Comparison of ENCODE assay signal across 11 cellular contexts in genomic region chr3:150248116-150248864, GRCh38.
DNase-seq lines count a peak whose midpoint lies in the region; ATAC-seq, FAIRE-seq and TF ChIP-seq lines count a peak whose summit lies in the region.
"Had no signal": no experiment of that assay in that cellular context is flagged by ENCODE, and none has a peak within 500 bp of the region (broad histone marks: within the 10 kb centered on the region; RNA-seq: fewer than 3 reads in every experiment).

No MANE protein-coding gene starts in this region.

- H3K27ac ChIP-seq in astrocyte (ENCODE audit: low read depth, low read length) = peak overlapping the region; percentile 60
- H3K27ac ChIP-seq in mesenchymal stem cell (ENCODE audit: low read length, poor library complexity, severe bottlenecking) = peak overlapping the region; percentile 95

- WGBS in mesenchymal stem cell = 0% methylated on average over 2 of the region's 5 CpGs

- no peak for ATAC-seq in GM21360 (IDR thresholded peaks at IDR 0.05; ENCODE audit: unreplicated experiment)
- ATAC-seq in GM18873 (IDR thresholded peaks at IDR 0.05; ENCODE audit: low FRiP score, unreplicated experiment) = no peak
- ATAC-seq: stimulated activated naive CD8-positive, alpha-beta T cell treated with anti-CD3 and anti-CD28 coated beads, Interleukin-15, Interleukin-2, amounts not matched to agents 100 U/mL and 50 U/mL, for 24 hours had no signal

- H3K27me3 Mint-ChIP-seq in HFFc6 (ENCODE audit: insufficient read depth) (peaks cover 3% of the 10 kb centered on the region; the same call in 1 of the 2 replicates), astrocyte (ENCODE audit: low read depth, unreplicated experiment) (no peaks in the 10 kb centered on the region)

- peaks cover 2% of the 10 kb centered on the region for H3K79me1 ChIP-seq in mesenchymal stem cell (replicated peaks; ENCODE audit: low read length, poor library complexity, severe bottlenecking)

- no peak overlapping the region for H2BK15ac ChIP-seq in mesenchymal stem cell (ENCODE audit: low read depth, poor library complexity, severe bottlenecking)

- no peak overlapping the region for H3K4me3 ChIP-seq in astrocyte (ENCODE audit: insufficient read depth, low read depth, low read length)
- no peak overlapping the region for H3K4me3 ChIP-seq in mesenchymal stem cell (ENCODE audit: insufficient read depth in 1 of 2, low read depth in 1 of 2, low read length in 2 of 2)

- H3K4me1 Mint-ChIP-seq in HFFc6 (ENCODE audit: low read depth) (peaks cover 78% of the 10 kb centered on the region), astrocyte (ENCODE audit: low read depth, unreplicated experiment) (peaks cover 58% of the 10 kb centered on the region)
- H3K4me1 Mint-ChIP-seq: central memory CD8-positive, alpha-beta T cell had no signal

- no peak overlapping the region for H2BK5ac ChIP-seq in mesenchymal stem cell (ENCODE audit: low read depth, low read length, poor library complexity, severe bottlenecking)

- no peak for TF ChIP-seq POLR2A in GM12892 (IDR thresholded peaks at IDR 0.05; ENCODE audit: low read depth, low read length)

- H2AK5ac ChIP-seq in mesenchymal stem cell (ENCODE audit: low read length, severe bottlenecking) = no peak overlapping the region

- no peak overlapping the region for H3K14ac ChIP-seq in mesenchymal stem cell (ENCODE audit: low read length in 2 of 2)

- H2BK12ac ChIP-seq in mesenchymal stem cell (ENCODE audit: low read length in 2 of 2) = no peak overlapping the region

- no peaks in the 10 kb centered on the region for H3K36me3 ChIP-seq in astrocyte (ENCODE audit: insufficient read depth, low read length)
- no peaks in the 10 kb centered on the region for H3K36me3 ChIP-seq in mesenchymal stem cell (ENCODE audit: control insufficient read depth in 1 of 2, insufficient read depth in 2 of 2, low read depth in 1 of 2, low read length in 2 of 2)

- H3K18ac ChIP-seq in mesenchymal stem cell (ENCODE audit: low read depth in 1 of 2, low read length in 2 of 2) = no peak overlapping the region

- H4K91ac ChIP-seq in mesenchymal stem cell (ENCODE audit: low read length) = no peak overlapping the region

- H3K4me1 ChIP-seq in astrocyte (ENCODE audit: insufficient read depth, low read length) (peaks cover 34% of the 10 kb centered on the region), mesenchymal stem cell (ENCODE audit: control insufficient read depth, insufficient read depth, low read depth, low read length) (peaks cover 12% of the 10 kb centered on the region)

- no peak overlapping the region for H3K23ac ChIP-seq in mesenchymal stem cell (ENCODE audit: low read length in 2 of 2)

- H3K9ac ChIP-seq in astrocyte (ENCODE audit: low read length) = peak overlapping the region; percentile 54
- H3K9ac ChIP-seq in mesenchymal stem cell (ENCODE audit: low read length) = peak overlapping the region; percentile 73

- H3K27me3 ChIP-seq in astrocyte (ENCODE audit: insufficient read depth, low read length) (no peaks in the 10 kb centered on the region), mesenchymal stem cell (ENCODE audit: control insufficient read depth in 1 of 2, insufficient read depth in 1 of 2, low read length in 2 of 2) (no peaks in the 10 kb centered on the region)

- H3K9me3 ChIP-seq in astrocyte (ENCODE audit: insufficient read depth, low read depth, low read length) (no peaks in the 10 kb centered on the region), mesenchymal stem cell (ENCODE audit: control insufficient read depth, low read length) (no peaks in the 10 kb centered on the region)

- H3K27ac Mint-ChIP-seq in HFFc6 (peak overlapping the region; percentile 96), astrocyte (ENCODE audit: unreplicated experiment) (peak overlapping the region; percentile 97)

- H2BK120ac ChIP-seq in mesenchymal stem cell (ENCODE audit: low read depth, low read length) = no peak overlapping the region

- DNase-seq in A172 (ENCODE audit: low spot score) = peak; percentile 80
- DNase-seq in HFFc6 = peak; percentile 68
- peak; percentile 93 for DNase-seq in astrocyte (ENCODE audit: low read depth)
- peak; percentile 88 for DNase-seq in mesenchymal stem cell
- no peak for DNase-seq in NCI-H510A treated with DMSO at 0.1 percent for 48 hours (lab: John Stamatoyannopoulos, UW)
- DNase-seq in GM12892 (ENCODE audit: insufficient read length) = no peak
- DNase-seq: KG1; stimulated activated naive CD8-positive, alpha-beta T cell treated with anti-CD3 and anti-CD28 coated beads, Interleukin-15, Interleukin-2, amounts not matched to agents 100 U/mL and 50 U/mL, for 24 hours had no signal

- no peaks in the 10 kb centered on the region for H4K20me1 ChIP-seq in astrocyte (ENCODE audit: insufficient read depth, low read length)

- H3K9me3 Mint-ChIP-seq in HFFc6 (no peaks in the 10 kb centered on the region), astrocyte (ENCODE audit: unreplicated experiment) (peaks cover 3% of the 10 kb centered on the region)
- H3K9me3 Mint-ChIP-seq: central memory CD8-positive, alpha-beta T cell had no signal

- H3K36me3 Mint-ChIP-seq in HFFc6 (ENCODE audit: low read depth) (no peaks in the 10 kb centered on the region; the same call in 1 of the 2 replicates), astrocyte (ENCODE audit: low read depth, unreplicated experiment) (no peaks in the 10 kb centered on the region)

- no peak for TF ChIP-seq CTCF in HFFc6 (IDR thresholded peaks at IDR 0.05)
- no peak for TF ChIP-seq CTCF in astrocyte (IDR thresholded peaks at IDR 0.05; ENCODE audit: insufficient read depth, low read depth, low read length)

- H3K4me2 ChIP-seq in astrocyte (ENCODE audit: low read length) = peak overlapping the region; percentile 70
- no peak overlapping the region for H3K4me2 ChIP-seq in mesenchymal stem cell (ENCODE audit: low read length, poor library complexity, severe bottlenecking)

- H2AFZ ChIP-seq in astrocyte (ENCODE audit: low read depth, low read length) (no peak overlapping the region), mesenchymal stem cell (ENCODE audit: low read depth, low read length) (no peak overlapping the region)

- H3K4me3 Mint-ChIP-seq in HFFc6 = peak overlapping the region; percentile 84
- peak overlapping the region; percentile 55 for H3K4me3 Mint-ChIP-seq in astrocyte (ENCODE audit: unreplicated experiment)
- H3K4me3 Mint-ChIP-seq: central memory CD8-positive, alpha-beta T cell had no signal

- H3K4ac ChIP-seq in mesenchymal stem cell (ENCODE audit: low read depth in 1 of 2, low read length in 2 of 2) = no peak overlapping the region

- peak; percentile 86 for FAIRE-seq in astrocyte (lab: Jason Lieb, UNC)
- FAIRE-seq in GM12892 (lab: Jason Lieb, UNC) = no peak

- H3K79me2 ChIP-seq in astrocyte (ENCODE audit: insufficient read depth, low read length) = no peaks in the 10 kb centered on the region

- H4K8ac ChIP-seq in mesenchymal stem cell (ENCODE audit: low read length) = no peak overlapping the region

Comparison
In these comparisons a context has a peak if more than half of its experiments do, and no peak if none do; other contexts are left out.
1. DNase-seq: peak in A172 (single experiment), HFFc6 (single experiment), astrocyte (single experiment) and mesenchymal stem cell (single experiment); none in NCI-H510A treated with DMSO at 0.1 percent for 48 hours (single experiment) and GM12892 (single experiment).